ENCODE assay signal across 28 cellular contexts in the genomic region with DNA sequence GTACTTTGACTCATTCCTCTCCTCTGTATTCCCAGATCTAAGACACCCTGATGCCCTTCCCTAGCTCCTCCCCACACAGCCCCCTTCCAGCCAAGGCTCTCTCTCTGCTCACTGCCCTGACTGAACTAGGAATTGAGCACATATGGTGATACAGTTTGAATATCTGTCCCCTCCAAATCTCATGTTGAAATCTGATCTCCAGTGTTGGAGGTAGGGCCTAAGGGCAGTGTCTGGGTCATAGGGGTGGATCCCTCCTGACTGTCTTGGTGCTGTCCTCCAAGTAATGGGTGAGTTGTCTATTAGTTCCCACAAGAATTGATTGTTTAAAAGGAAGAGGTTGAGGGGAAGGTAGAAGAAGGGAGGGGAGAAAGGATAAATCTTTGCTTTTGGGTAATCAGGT. TPM values are rescaled to one million over a fixed set of nuclear protein-coding genes. Genes with fewer than 3 reads are reported as not detected.
"Had no signal": no experiment of that assay in that cellular context is flagged by ENCODE, and none has a peak within 500 bp of the region (broad histone marks: within the 10 kb centered on the region; RNA-seq: fewer than 3 reads in every experiment).

No MANE protein-coding gene starts in this region.

- H3K27ac Mint-ChIP-seq: activated naive CD4-positive, alpha-beta T cell treated with anti-CD3 and anti-CD28 coated beads for 36 hours; activated naive CD8-positive, alpha-beta T cell treated with anti-CD3 and anti-CD28 coated beads, Interleukin-2, amount 10 ng/mL, durations not matched to agents 7 days and 5 days; nephron; stimulated activated memory B cell treated with anti-CD40 and anti-IgM and Interleukin-4, amounts not matched to agents 10 μg/mL and 1 μg/mL and 100 μg/mL, for 72 hours; stimulated activated naive CD8-positive, alpha-beta T cell treated with anti-CD3 and anti-CD28 coated beads, Interleukin-15, amount 100 ng/mL, for 72 hours; T-helper 2 cell treated with Interferon-gamma antibody and Interleukin-4, amounts not matched to agents 5 μg/mL and 100 μg/mL, for 36 hours; type B pancreatic cell had no signal

- H3K27me3 ChIP-seq: left lung, ovary, uterus had no signal

- H3K4me3 Mint-ChIP-seq: activated naive CD4-positive, alpha-beta T cell treated with anti-CD3 and anti-CD28 coated beads for 36 hours; activated naive CD8-positive, alpha-beta T cell treated with anti-CD3 and anti-CD28 coated beads, Interleukin-2, amount 10 ng/mL, durations not matched to agents 7 days and 5 days; nephron; stimulated activated memory B cell treated with anti-CD40 and anti-IgM and Interleukin-4, amounts not matched to agents 10 μg/mL and 1 μg/mL and 100 μg/mL, for 72 hours; stimulated activated naive CD8-positive, alpha-beta T cell treated with anti-CD3 and anti-CD28 coated beads, Interleukin-15, amount 100 ng/mL, for 72 hours; T-helper 2 cell treated with Interferon-gamma antibody and Interleukin-4, amounts not matched to agents 5 μg/mL and 100 μg/mL, for 36 hours; type B pancreatic cell had no signal

- H3K27ac ChIP-seq: esophagus muscularis mucosa, foreskin keratinocyte, left lung, lower lobe of right lung, neutrophil, ovary, prostate gland, skin epidermis, uterus had no signal

- H3K4me1 ChIP-seq: foreskin keratinocyte, prostate gland, uterus had no signal

- DNase-seq: activated CD4-positive, alpha-beta T cell treated with anti-CD3 and anti-CD28 coated beads for 4 hours; activated CD4-positive, alpha-beta T cell treated with anti-CD3 and anti-CD28 coated beads, Interleukin-2, amount 50 U/mL, for 4 hours; activated effector memory CD4-positive, alpha-beta T cell treated with anti-CD3 and anti-CD28 coated beads, Interleukin-2, amount 50 U/mL, for 16 hours; activated naive CD4-positive, alpha-beta T cell treated with anti-CD3 and anti-CD28 coated beads for 36 hours; activated naive CD8-positive, alpha-beta T cell treated with anti-CD3 and anti-CD28 coated beads, Interleukin-2, amount 10 ng/mL, durations not matched to agents 7 days and 5 days; activated T-cell treated with anti-CD3 and anti-CD28 coated beads for 4 hours; caudate nucleus; cortex of kidney; foreskin keratinocyte; left lung; lower lobe of right lung; mesenchymal stem cell; ovary; retina; stimulated activated CD4-positive, alpha-beta T cell treated with anti-CD3 and anti-CD28 coated beads, Interleukin-4, amount 100 ng/mL, for 4 hours; stimulated activated CD8-positive, alpha-beta memory T cell treated with anti-CD3 and anti-CD28 coated beads, Interleukin-4, amount 100 ng/mL, for 48 hours; stimulated activated naive CD8-positive, alpha-beta T cell treated with anti-CD3 and anti-CD28 coated beads, Interleukin-15, amount 100 ng/mL, for 72 hours; substantia nigra; uterus had no signal

- H3K4me1 Mint-ChIP-seq: stimulated activated memory B cell treated with anti-CD40 and anti-IgM and Interleukin-4, amounts not matched to agents 10 μg/mL and 1 μg/mL and 100 μg/mL, for 72 hours; stimulated activated naive CD8-positive, alpha-beta T cell treated with anti-CD3 and anti-CD28 coated beads, Interleukin-15, amount 100 ng/mL, for 72 hours had no signal

- H3K36me3 Mint-ChIP-seq: activated naive CD8-positive, alpha-beta T cell treated with anti-CD3 and anti-CD28 coated beads, Interleukin-2, amount 10 ng/mL, durations not matched to agents 7 days and 5 days; stimulated activated memory B cell treated with anti-CD40 and anti-IgM and Interleukin-4, amounts not matched to agents 10 μg/mL and 1 μg/mL and 100 μg/mL, for 72 hours; type B pancreatic cell had no signal

- H3K9me3 ChIP-seq: esophagus muscularis mucosa, left lung, lower lobe of right lung, neutrophil, ovary, prostate gland, uterus had no signal

- H3K4me3 ChIP-seq: esophagus muscularis mucosa, left lung, lower lobe of right lung, ovary, prostate gland, skin epidermis, uterus had no signal

- H3K36me3 ChIP-seq: esophagus muscularis mucosa, lower lobe of right lung, neutrophil, ovary, prostate gland, uterus had no signal

- ATAC-seq: foreskin keratinocyte; left lung; lower lobe of right lung; sciatic nerve; stimulated activated memory B cell treated with anti-CD40 and anti-IgM and Interleukin-4, amounts not matched to agents 10 μg/mL and 1 μg/mL and 100 μg/mL, for 72 hours; stimulated activated naive CD8-positive, alpha-beta T cell treated with anti-CD3 and anti-CD28 coated beads, Interleukin-15, amount 100 ng/mL, for 72 hours had no signal

- H3K9me3 Mint-ChIP-seq: activated naive CD4-positive, alpha-beta T cell treated with anti-CD3 and anti-CD28 coated beads for 36 hours; activated naive CD8-positive, alpha-beta T cell treated with anti-CD3 and anti-CD28 coated beads, Interleukin-2, amount 10 ng/mL, durations not matched to agents 7 days and 5 days; nephron; stimulated activated memory B cell treated with anti-CD40 and anti-IgM and Interleukin-4, amounts not matched to agents 10 μg/mL and 1 μg/mL and 100 μg/mL, for 72 hours; stimulated activated naive CD8-positive, alpha-beta T cell treated with anti-CD3 and anti-CD28 coated beads, Interleukin-15, amount 100 ng/mL, for 72 hours; T-helper 2 cell treated with Interferon-gamma antibody and Interleukin-4, amounts not matched to agents 5 μg/mL and 100 μg/mL, for 36 hours; type B pancreatic cell had no signal

RNA-seq across cellular contexts. Expression of a gene that starts 17.4 kb away (rescaled TPM):
- total RNA-seq: activated naive CD4-positive, alpha-beta T cell treated with anti-CD3 and anti-CD28 coated beads for 36 hours; foreskin keratinocyte had no signal
- polyA plus RNA-seq: foreskin keratinocyte had no signal
